16 cellular contexts compared by ENCODE assay signal in the genomic region with DNA sequence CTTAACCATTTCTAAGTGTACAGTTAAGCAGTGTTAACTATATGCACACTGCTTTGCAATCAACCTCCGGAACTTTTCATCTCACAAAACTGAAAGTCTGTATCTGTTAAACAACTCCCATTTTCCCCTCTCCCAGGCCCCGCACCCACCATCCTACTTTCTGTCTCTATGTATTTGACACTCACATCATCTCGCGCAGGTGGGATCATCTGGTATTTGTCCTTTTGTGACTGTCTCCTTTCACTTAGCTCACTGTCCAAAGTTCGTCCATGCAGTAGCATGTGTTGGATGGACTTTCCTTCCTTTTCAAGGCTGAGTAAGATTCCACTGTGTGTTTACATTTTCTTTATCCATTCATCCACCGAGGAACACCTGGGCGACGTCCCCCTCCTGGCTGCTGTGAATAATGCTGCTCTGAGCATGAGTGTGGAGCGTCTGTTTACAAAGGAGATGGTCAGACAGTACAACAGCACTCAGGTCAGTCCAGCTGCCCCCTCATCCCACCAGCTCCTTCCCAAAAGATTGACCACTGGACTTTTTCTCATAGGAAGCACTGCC. TPM values are rescaled to one million over a fixed set of nuclear protein-coding genes. Genes with fewer than 3 reads are reported as not detected.
DNase-seq lines count a peak whose midpoint lies in the region; ATAC-seq, FAIRE-seq and TF ChIP-seq lines count a peak whose summit lies in the region.
"Had no signal": no experiment of that assay in that cellular context is flagged by ENCODE, and none has a peak within 500 bp of the region (broad histone marks: within the 10 kb centered on the region; RNA-seq: fewer than 3 reads in every experiment).

No MANE protein-coding gene starts in this region.

- H3K36me3 ChIP-seq in brain microvascular endothelial cell (replicated peaks), result no peaks in the 10 kb centered on the region

- TF ChIP-seq POLR2A in GM12892 (IDR thresholded peaks at IDR 0.05; ENCODE audit: low read depth, low read length), result no peak

- intact Hi-C loops in posterior vena cava (cut with DNase I), result no loop called here

- in situ Hi-C loops in brain microvascular endothelial cell (cut with HindIII; ENCODE audit: low pct_ligation_motif_present, low sequenced_read_pairs), result no loop called here

- no peak for ATAC-seq in GM19463 (IDR thresholded peaks at IDR 0.05; ENCODE audit: unreplicated experiment)

- FAIRE-seq in GM12892 (lab: Jason Lieb, UNC), result no peak
- FAIRE-seq: GM12891, GM19239 had no signal

- no peak overlapping the region for H3K27ac ChIP-seq in brain microvascular endothelial cell
- H3K27ac ChIP-seq: SK-N-MC had no signal

- DNase-seq in LNCaP clone FGC (ENCODE audit: low read depth) (no peak), brain microvascular endothelial cell (no peak), posterior vena cava (ENCODE audit: low spot score) (peak; percentile 45), kidney tubule cell (ENCODE audit: low spot score) (no peak), GM12892 (ENCODE audit: insufficient read length) (no peak)
- DNase-seq: AML-193; CD4-positive, CD25-positive, alpha-beta regulatory T cell; NCI-H1436; NCI-H2107; NCI-H226; NCI-H526 treated with DMSO at 0.1 percent for 48 hours had no signal

- TF ChIP-seq CTCF in GM12873 (IDR thresholded peaks at IDR 0.05; ENCODE audit: insufficient read depth, low read depth, low read length, missing control alignments) (peak; percentile 7), LNCaP clone FGC (IDR thresholded peaks at IDR 0.05; ENCODE audit: control insufficient read depth, extremely low read depth, insufficient read depth) (peak; percentile 3; the same call in 1 of the 2 replicates), brain microvascular endothelial cell (IDR thresholded peaks at IDR 0.05; ENCODE audit: low read depth, low read length, missing control alignments) (peak; percentile 17)

- H3K4me3 ChIP-seq in LNCaP clone FGC (ENCODE audit: low read depth, low read length) (no peak overlapping the region), brain microvascular endothelial cell (ENCODE audit: low read depth, low read length) (no peak overlapping the region)
- H3K4me3 ChIP-seq: SK-N-MC had no signal

- no peaks in the 10 kb centered on the region for H3K27me3 ChIP-seq in brain microvascular endothelial cell (replicated peaks)

RNA-seq across cellular contexts. Expression of a gene that starts 39.8 kb away (rescaled TPM):
- total RNA-seq in posterior vena cava, result 10 to 100 TPM; 62.5 to 68.8 TPM
- polyA plus RNA-seq in GM12892 (2012; ENCODE audit: missing spikeins), result 84.8 TPM
